ENCODE assay signal across 1 cellular context in the genomic region with DNA sequence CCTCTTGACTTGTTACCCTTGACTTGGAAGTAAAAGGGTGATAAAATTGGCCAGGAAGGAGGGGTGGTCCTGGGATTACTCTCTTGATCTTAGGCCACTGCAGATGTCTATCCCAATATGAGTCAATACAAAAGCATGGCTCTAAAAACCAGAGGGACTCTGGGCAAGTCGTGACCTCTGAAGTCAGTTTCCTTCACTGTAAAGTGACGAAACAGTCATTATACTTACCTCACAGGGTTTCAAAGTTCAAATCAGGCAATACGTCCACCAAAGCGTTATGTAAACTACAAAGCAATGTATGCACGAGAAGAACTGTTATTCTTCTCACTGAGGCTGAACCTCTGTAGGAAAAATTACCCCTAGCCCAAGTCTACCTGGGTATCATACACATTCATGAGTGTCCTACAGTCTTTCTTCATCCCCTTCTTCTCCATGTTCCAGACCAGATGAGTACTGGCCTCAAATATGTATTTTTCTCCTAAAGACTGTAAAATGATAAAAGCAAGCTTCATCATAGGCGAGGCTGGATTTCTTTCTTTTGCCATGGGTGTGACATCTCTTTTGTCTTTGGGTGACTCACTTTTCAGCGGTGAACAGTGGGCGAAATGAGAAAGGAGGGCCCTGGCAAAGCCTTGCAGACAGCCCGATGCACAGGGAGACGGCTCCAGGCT.
TF ChIP-seq lines count a peak whose summit lies in the region.

No MANE protein-coding gene starts in this region.

TF ChIP-seq in HepG2, 621 proteins besides CTCF, POLR2A, EP300 and RAD21 (continued from another document):
- TF ChIP-seq, protein P1, sequence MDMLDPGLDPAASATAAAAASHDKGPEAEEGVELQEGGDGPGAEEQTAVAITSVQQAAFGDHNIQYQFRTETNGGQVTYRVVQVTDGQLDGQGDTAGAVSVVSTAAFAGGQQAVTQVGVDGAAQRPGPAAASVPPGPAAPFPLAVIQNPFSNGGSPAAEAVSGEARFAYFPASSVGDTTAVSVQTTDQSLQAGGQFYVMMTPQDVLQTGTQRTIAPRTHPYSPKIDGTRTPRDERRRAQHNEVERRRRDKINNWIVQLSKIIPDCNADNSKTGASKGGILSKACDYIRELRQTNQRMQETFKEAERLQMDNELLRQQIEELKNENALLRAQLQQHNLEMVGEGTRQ (IDR thresholded peaks at IDR 0.05; ENCODE audit: low read depth, low read length): no peak
- TF ChIP-seq, protein P1 (CRISPR knock-in tag; IDR thresholded peaks at IDR 0.05; ENCODE audit: borderline replicate concordance): no peak
- TF ChIP-seq ZNF703 (CRISPR knock-in tag; IDR thresholded peaks at IDR 0.05; ENCODE audit: borderline replicate concordance) (no peak), ZNF644 (CRISPR knock-in tag; IDR thresholded peaks at IDR 0.05; ENCODE audit: low read depth) (no peak), RBM22 (optimal IDR thresholded peaks at IDR 0.05; ENCODE audit: low read length) (no peak), TSC22D2 (CRISPR knock-in tag; IDR thresholded peaks at IDR 0.05; ENCODE audit: borderline replicate concordance) (no peak), ZMYM4 (CRISPR knock-in tag; IDR thresholded peaks at IDR 0.05) (peak; percentile 62; the same call in 1 of the 2 replicates), GATA4 (IDR thresholded peaks at IDR 0.05; ENCODE audit: borderline replicate concordance, low read depth) (no peak), FOXK1 (CRISPR knock-in tag; IDR thresholded peaks at IDR 0.05; ENCODE audit: borderline replicate concordance, low read depth) (peak; percentile 38; the same call in 1 of the 2 replicates)
